In the genomic region with DNA sequence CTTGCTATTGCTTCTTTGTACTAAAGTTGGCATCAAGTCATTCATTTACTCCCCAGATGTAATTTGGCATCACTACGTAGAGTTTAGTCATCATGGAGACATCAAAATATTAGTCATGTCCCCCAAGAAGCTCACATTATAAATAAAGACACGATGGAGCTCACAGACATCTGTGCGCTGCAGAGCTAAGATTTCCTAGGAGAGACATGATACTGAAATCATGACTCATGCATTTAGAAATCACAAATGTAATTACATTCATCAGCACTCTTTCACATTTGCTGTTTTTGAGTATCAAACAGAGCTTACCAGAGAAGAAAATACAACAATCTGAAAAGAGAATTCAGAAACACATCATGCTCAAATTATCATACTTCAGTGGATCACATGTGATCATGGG, we compare ENCODE assay signal across 1 cellular context.
A peak's percentile ranks its signal among the peaks of the same experiment; 100 is the strongest.
TF ChIP-seq lines count a peak whose summit lies in the region.

No MANE protein-coding gene starts in this region.

TF ChIP-seq in A549, 52 proteins besides CTCF, POLR2A, EP300 and RAD21 (continued from another document):
- TF ChIP-seq USF2 (IDR thresholded peaks at IDR 0.05) (no peak), JUNB (IDR thresholded peaks at IDR 0.05) (peak; percentile 83), PBX3 (IDR thresholded peaks at IDR 0.05) (no peak), GATA3 (IDR thresholded peaks at IDR 0.05; ENCODE audit: borderline replicate concordance) (no peak), RCOR1 (IDR thresholded peaks at IDR 0.05; ENCODE audit: low read depth, low read length) (no peak), HEYL (CRISPR knock-in tag; IDR thresholded peaks at IDR 0.05) (no peak), KDM1A (IDR thresholded peaks at IDR 0.05; ENCODE audit: low read depth) (no peak), MYC (IDR thresholded peaks at IDR 0.05; ENCODE audit: borderline replicate concordance, low read length) (no peak), HOXB13 (CRISPR knock-in tag; IDR thresholded peaks at IDR 0.05; ENCODE audit: low read depth) (no peak), HOXB5 (CRISPR knock-in tag; IDR thresholded peaks at IDR 0.05) (no peak), SREBF2 (IDR thresholded peaks at IDR 0.05) (no peak), TP53 (CRISPR knock-in tag; IDR thresholded peaks at IDR 0.05) (no peak), CBX2 (IDR thresholded peaks at IDR 0.05; ENCODE audit: borderline replicate concordance, low read depth) (no peak), FOSL2 (IDR thresholded peaks at IDR 0.05) (peak; percentile 65), FOSL2 (CRISPR knock-in tag; IDR thresholded peaks at IDR 0.05) (peak; percentile 86), HDAC2 (IDR thresholded peaks at IDR 0.05) (no peak), HOXA7 (CRISPR knock-in tag; IDR thresholded peaks at IDR 0.05) (no peak), EHMT2 (IDR thresholded peaks at IDR 0.05; ENCODE audit: low read depth) (no peak), RNF2 (IDR thresholded peaks at IDR 0.05; ENCODE audit: borderline replicate concordance, low read depth) (no peak), MAZ (IDR thresholded peaks at IDR 0.05; ENCODE audit: borderline replicate concordance, low read depth, low read length) (no peak), FOSB (CRISPR knock-in tag; IDR thresholded peaks at IDR 0.05) (no peak), PHF8 (IDR thresholded peaks at IDR 0.05; ENCODE audit: borderline replicate concordance, low read depth) (no peak)
- TF ChIP-seq, protein P1, sequence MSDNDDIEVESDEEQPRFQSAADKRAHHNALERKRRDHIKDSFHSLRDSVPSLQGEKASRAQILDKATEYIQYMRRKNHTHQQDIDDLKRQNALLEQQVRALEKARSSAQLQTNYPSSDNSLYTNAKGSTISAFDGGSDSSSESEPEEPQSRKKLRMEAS (IDR thresholded peaks at IDR 0.05) = no peak
- TF ChIP-seq, protein P2, sequence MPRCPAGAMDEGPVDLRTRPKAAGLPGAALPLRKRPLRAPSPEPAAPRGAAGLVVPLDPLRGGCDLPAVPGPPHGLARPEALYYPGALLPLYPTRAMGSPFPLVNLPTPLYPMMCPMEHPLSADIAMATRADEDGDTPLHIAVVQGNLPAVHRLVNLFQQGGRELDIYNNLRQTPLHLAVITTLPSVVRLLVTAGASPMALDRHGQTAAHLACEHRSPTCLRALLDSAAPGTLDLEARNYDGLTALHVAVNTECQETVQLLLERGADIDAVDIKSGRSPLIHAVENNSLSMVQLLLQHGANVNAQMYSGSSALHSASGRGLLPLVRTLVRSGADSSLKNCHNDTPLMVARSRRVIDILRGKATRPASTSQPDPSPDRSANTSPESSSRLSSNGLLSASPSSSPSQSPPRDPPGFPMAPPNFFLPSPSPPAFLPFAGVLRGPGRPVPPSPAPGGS (IDR thresholded peaks at IDR 0.05) = no peak; the same call in 2 of the 3 replicates
TF ChIP-seq in A549: peak in this region for 5.
